In the genomic region with DNA sequence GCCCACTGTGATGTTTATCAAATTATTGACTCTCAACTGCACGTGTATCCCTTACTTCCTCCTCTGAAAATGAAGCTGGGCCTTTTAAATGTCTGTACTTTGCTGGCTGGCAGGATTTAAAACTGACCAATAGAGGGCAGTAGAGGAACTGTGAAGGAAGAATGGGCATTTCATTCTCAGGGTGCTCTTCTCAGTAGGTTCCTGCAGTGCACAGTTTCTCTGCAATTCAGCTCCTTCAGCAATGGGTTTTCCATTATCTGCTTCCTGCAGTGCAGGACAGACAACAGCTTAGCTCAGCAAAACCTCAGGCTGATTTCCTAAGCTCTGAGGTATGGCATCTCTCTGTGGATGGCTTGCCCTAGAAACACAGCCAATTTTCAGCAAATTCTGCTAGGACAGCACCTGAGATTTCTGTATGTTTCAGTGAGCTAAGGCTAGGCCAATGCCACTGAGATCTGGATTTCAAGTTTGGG, we compare ENCODE assay signal across 8 cellular contexts.
DNase-seq lines count a peak whose midpoint lies in the region; ATAC-seq and TF ChIP-seq lines count a peak whose summit lies in the region.

No MANE protein-coding gene starts in this region.

- TF ChIP-seq POLR2A in ovary (IDR thresholded peaks at IDR 0.05), result no peak

- peak; percentile 85 for ATAC-seq in GM19023 (IDR thresholded peaks at IDR 0.05; ENCODE audit: unreplicated experiment)
- ATAC-seq in HG03103 (IDR thresholded peaks at IDR 0.05; ENCODE audit: low read depth, unreplicated experiment), result peak; percentile 90
- ATAC-seq in WTC11, result peak; percentile 95

- no peaks in the 10 kb centered on the region for H3K27me3 Mint-ChIP-seq in WTC11 (ENCODE audit: low read depth)

- H3K4me3 ChIP-seq in kidney epithelial cell (ENCODE audit: low read depth, low read length) (no peak overlapping the region), ovary (no peak overlapping the region)

- TF ChIP-seq CTCF in WTC11 (IDR thresholded peaks at IDR 0.05) (peak; percentile 69), kidney epithelial cell (IDR thresholded peaks at IDR 0.05; ENCODE audit: insufficient read depth, low read length, poor library complexity, severe bottlenecking) (peak; percentile 75), ovary (IDR thresholded peaks at IDR 0.05) (no peak)

- CTCF ChIA-PET in WTC11 (lab: Charles Lee), result interaction anchor here (0.6 to 1.7 kb wide), 24 partner anchors 9 to 604 kb away, joined by 3 to 11 read pairs (median 5); partner anchors contain the start of gene CDH12

- peaks cover 4% of the 10 kb centered on the region; the same call in 1 of the 2 replicates for H3K9me3 Mint-ChIP-seq in WTC11

- 0% methylated on average over 1 of the region's 1 CpG for WGBS in ovary, 3 donors

- peak; percentile 29 for DNase-seq in CD1c-positive myeloid dendritic cell (ENCODE audit: extremely low spot score)
- DNase-seq in NCI-H2196 treated with DMSO at 0.1 percent for 48 hours (lab: John Stamatoyannopoulos, UW; ENCODE audit: unreplicated experiment), result peak; percentile 24
- peak; percentile 14 for DNase-seq in WTC11 (ENCODE audit: low spot score)
- DNase-seq in kidney epithelial cell (ENCODE audit: low read depth), result peak; percentile 23
- no peak for DNase-seq in ovary
- DNase-seq in NK-92 (lab: John Stamatoyannopoulos, UW; ENCODE audit: unreplicated experiment), result no peak

- H3K27ac Mint-ChIP-seq in WTC11, result no peak overlapping the region

- H3K36me3 Mint-ChIP-seq in WTC11, result 0 out of 2 replicates have a peak, but pooled peaks cover 3% of the 10 kb centered on the region

- H3K9me3 ChIP-seq in ovary, result no peaks in the 10 kb centered on the region

- POLR2A ChIA-PET in WTC11 (lab: Charles Lee), result interaction anchor here (0.8 kb wide), 1 partner anchor 116 kb away, joined by 4 read pairs; no protein-coding TSS in a partner anchor

- H3K4me1 Mint-ChIP-seq in WTC11, result peaks cover 16% of the 10 kb centered on the region

- intact Hi-C loops in ovary (cut with DNase I), result no loop called here

- H3K36me3 ChIP-seq in kidney epithelial cell (ENCODE audit: control insufficient read depth, insufficient read depth, low read length) (no peaks in the 10 kb centered on the region), ovary (no peaks in the 10 kb centered on the region)

- H3K27me3 ChIP-seq in kidney epithelial cell (ENCODE audit: control insufficient read depth, insufficient read depth, low read length) (no peaks in the 10 kb centered on the region), ovary (no peaks in the 10 kb centered on the region)

- H3K4me1 ChIP-seq in ovary (ENCODE audit: insufficient read depth), result no peaks in the 10 kb centered on the region

- H3K27ac ChIP-seq in ovary, result no peak overlapping the region

- H3K4me3 Mint-ChIP-seq in WTC11, result no peak overlapping the region

- no peak for TF ChIP-seq EP300 in ovary (IDR thresholded peaks at IDR 0.05)

TF ChIP-seq in WTC11, 78 proteins besides CTCF, POLR2A, EP300 and RAD21:
- TF ChIP-seq ZNF423 (CRISPR knock-in tag; IDR thresholded peaks at IDR 0.05) (peak; percentile 84), ETV6 (CRISPR knock-in tag; IDR thresholded peaks at IDR 0.05) (peak; percentile 39; the same call in 1 of the 2 replicates), NFYB (CRISPR knock-in tag; conservative IDR thresholded peaks at IDR 0.05; ENCODE audit: low read depth) (no peak)

Comparison
In these comparisons a context has a peak if more than half of its experiments do, and no peak if none do; other contexts are left out.
1. DNase-seq: peak in CD1c-positive myeloid dendritic cell (single experiment), NCI-H2196 treated with DMSO at 0.1 percent for 48 hours (single experiment), WTC11 (single experiment) and kidney epithelial cell (single experiment); none in ovary (0 of 5) and NK-92 (single experiment).
2. CTCF ChIP-seq: peak in WTC11 (single experiment) and kidney epithelial cell (single experiment); none in ovary (0 of 3).
3. Peak in every context shown above with its lines, with median percentiles within 50 percentile points of each other: ATAC-seq.